In genomic region chr17:42585353-42585752, GRCh38 we compare ENCODE assay signal across 15 cellular contexts. TPM values are rescaled to one million over a fixed set of nuclear protein-coding genes. Genes with fewer than 3 reads are reported as not detected.
DNase-seq lines count a peak whose midpoint lies in the region; ATAC-seq and FAIRE-seq lines count a peak whose summit lies in the region.
"Had no signal": no experiment of that assay in that cellular context is flagged by ENCODE, and none has a peak within 500 bp of the region (broad histone marks: within the 10 kb centered on the region; RNA-seq: fewer than 3 reads in every experiment).

No MANE protein-coding gene starts in this region.

- FAIRE-seq in GM18507 (lab: Jason Lieb, UNC): peak; percentile 9
- FAIRE-seq: small intestine had no signal

- DNase-seq in GM18507 (ENCODE audit: extremely low spot score, insufficient read length, low read depth) (no peak), MV-4-11 (lab: John Stamatoyannopoulos, UW) (peak; percentile 66), fibroblast of gingiva (ENCODE audit: low read depth) (peak; percentile 58), sciatic nerve (ENCODE audit: low spot score) (no peak), NCI-H187 (lab: John Stamatoyannopoulos, UW) (no peak)
- DNase-seq: activated CD8-positive, alpha-beta memory T cell treated with anti-CD3 and anti-CD28 coated beads for 24 hours; DND-41; effector memory CD4-positive, alpha-beta T cell; foreskin melanocyte; H7; NCI-H1092; small intestine; stimulated activated naive CD4-positive, alpha-beta T cell treated with Interleukin-2 at 50 U/mL for 16 hours had no signal

- peak; percentile 53 for ATAC-seq in sciatic nerve
- ATAC-seq in GM18498 (IDR thresholded peaks at IDR 0.05; ENCODE audit: unreplicated experiment): no peak
- ATAC-seq in HG02884 (IDR thresholded peaks at IDR 0.05; ENCODE audit: unreplicated experiment): no peak

- intact Hi-C loops in sciatic nerve (cut with DNase I): no loop called here

RNA-seq across cellular contexts. Expression of gene PSMC3IP, which starts 7.8 kb away (rescaled TPM):
- 5.9 TPM for total RNA-seq in sciatic nerve

RNA-seq across cellular contexts. Expression of gene MLX, which starts 18.5 kb away (rescaled TPM):
- 26.6 TPM for total RNA-seq in sciatic nerve

RNA-seq across cellular contexts. Expression of gene COASY, which starts 23.4 kb away (rescaled TPM):
- total RNA-seq in sciatic nerve: 45.2 TPM

RNA-seq across cellular contexts. Expression of gene RETREG3, which starts 23.8 kb away (rescaled TPM):
- 47.1 TPM for total RNA-seq in sciatic nerve

RNA-seq across cellular contexts. Expression of gene TUBG1, which starts 24.1 kb away (rescaled TPM):
- 23.4 TPM for total RNA-seq in sciatic nerve

Comparison
In these comparisons a context has a peak if more than half of its experiments do, and no peak if none do; other contexts are left out.
1. DNase-seq: peak in MV-4-11 (single experiment) and fibroblast of gingiva (single experiment); none in GM18507 (single experiment), sciatic nerve (single experiment) and NCI-H187 (0 of 2).